In genomic region chr13:31803327-31803726, GRCh38 we compare ENCODE assay signal across 25 cellular contexts.
DNase-seq lines count a peak whose midpoint lies in the region; ATAC-seq and TF ChIP-seq lines count a peak whose summit lies in the region.
"Had no signal": no experiment of that assay in that cellular context is flagged by ENCODE, and none has a peak within 500 bp of the region (broad histone marks: within the 10 kb centered on the region; RNA-seq: fewer than 3 reads in every experiment).

No MANE protein-coding gene starts in this region.

- H3K4me3 ChIP-seq in ACC112 (ENCODE audit: low read depth, low read length) (no peak overlapping the region), Loucy (ENCODE audit: low read length, poor library complexity, severe bottlenecking) (no peak overlapping the region), endodermal cell (ENCODE audit: low read length) (no peak overlapping the region), right lobe of liver (no peak overlapping the region)
- H3K4me3 ChIP-seq: MG63, SJSA1 had no signal

- intact Hi-C loops in right lobe of liver (cut with DNase I) = no loop called here

- WGBS in endodermal cell (ENCODE audit: insufficient coverage in 1 of 2, insufficient read length in 1 of 2), 2 experiments = no CpG with 5 or more reads among the region's 1 CpG
- WGBS in right lobe of liver (ENCODE audit: insufficient coverage, low coverage, low lambda C conversion rate, missing lambda C conversion rate) = 41% methylated on average over 1 of the region's 1 CpG

- H2AFZ ChIP-seq in ACC112 (ENCODE audit: low read length, unreplicated experiment) = peak overlapping the region; percentile 80
- peak overlapping the region; percentile 57; the same call in 1 of the 2 replicates for H2AFZ ChIP-seq in Loucy (ENCODE audit: low read length)

- H3K36me3 ChIP-seq in ACC112 (ENCODE audit: insufficient read depth, low read length) (no peaks in the 10 kb centered on the region), Loucy (ENCODE audit: insufficient read depth, low read length) (no peaks in the 10 kb centered on the region), endodermal cell (ENCODE audit: control insufficient read depth, insufficient read depth, low read length) (no peaks in the 10 kb centered on the region), right lobe of liver (no peaks in the 10 kb centered on the region)
- H3K36me3 ChIP-seq: MG63, SJSA1 had no signal

- no peaks in the 10 kb centered on the region for H4K20me1 ChIP-seq in Loucy (ENCODE audit: insufficient read depth, low read length, poor library complexity, severe bottlenecking)

- H3K27me3 ChIP-seq in ACC112 (ENCODE audit: insufficient read depth, low read length) = no peaks in the 10 kb centered on the region
- H3K27me3 ChIP-seq in Loucy (ENCODE audit: insufficient read depth, low read length, poor library complexity, severe bottlenecking) = no peaks in the 10 kb centered on the region
- no peaks in the 10 kb centered on the region for H3K27me3 ChIP-seq in endodermal cell (ENCODE audit: control insufficient read depth, insufficient read depth, low read length, poor library complexity, severe bottlenecking)
- no peaks in the 10 kb centered on the region for H3K27me3 ChIP-seq in right lobe of liver
- H3K27me3 ChIP-seq: MG63, SJSA1 had no signal

- H3K4me3 Mint-ChIP-seq in activated T-helper 17 cell treated with anti-CD3 and anti-CD28 coated beads, Interleukin-2, amount 50 U/mL, for 72 hours = peak overlapping the region; percentile 53
- H3K4me3 Mint-ChIP-seq in endodermal cell = no peak overlapping the region
- H3K4me3 Mint-ChIP-seq: activated CD4-positive, alpha-beta T cell treated with anti-CD3 and anti-CD28 coated beads, Interleukin-2, amount 10 ng/mL, durations not matched to agents 24 days and 14 days; central memory CD8-positive, alpha-beta T cell; stimulated activated naive B cell treated with anti-CD40 and anti-IgM and Interleukin-4, amounts not matched to agents 10 μg/mL and 1 μg/mL and 100 μg/mL, for 72 hours; T-helper 1 cell treated with Interleukin-12 subunit alpha and Interleukin-12 subunit beta and Interleukin-4 antibody, amounts not matched to agents 30 μg/mL and 1 μg/mL, for 36 hours had no signal

- peaks cover 31% of the 10 kb centered on the region for H3K4me1 Mint-ChIP-seq in activated T-helper 17 cell treated with anti-CD3 and anti-CD28 coated beads, Interleukin-2, amount 50 U/mL, for 72 hours
- H3K4me1 Mint-ChIP-seq in endodermal cell = no peaks in the 10 kb centered on the region
- H3K4me1 Mint-ChIP-seq: stimulated activated naive B cell treated with anti-CD40 and anti-IgM and Interleukin-4, amounts not matched to agents 10 μg/mL and 1 μg/mL and 100 μg/mL, for 72 hours had no signal

- H3K79me2 ChIP-seq in ACC112 (ENCODE audit: control insufficient read depth, insufficient read depth, low read length, unreplicated experiment) (no peaks in the 10 kb centered on the region), Loucy (ENCODE audit: insufficient read depth, low read length) (no peaks in the 10 kb centered on the region)

- no peaks in the 10 kb centered on the region for H3K4me1 ChIP-seq in ACC112 (ENCODE audit: control insufficient read depth, insufficient read depth, low read length, unreplicated experiment)
- H3K4me1 ChIP-seq in Loucy (ENCODE audit: insufficient read depth, low read length, poor library complexity, severe bottlenecking) = peaks cover 58% of the 10 kb centered on the region
- H3K4me1 ChIP-seq in endodermal cell (ENCODE audit: control insufficient read depth, insufficient read depth, low read length) = no peaks in the 10 kb centered on the region
- no peaks in the 10 kb centered on the region for H3K4me1 ChIP-seq in right lobe of liver
- H3K4me1 ChIP-seq: SJSA1 had no signal

- no peaks in the 10 kb centered on the region for H3K36me3 Mint-ChIP-seq in activated T-helper 17 cell treated with anti-CD3 and anti-CD28 coated beads, Interleukin-2, amount 50 U/mL, for 72 hours (ENCODE audit: low read depth)
- no peaks in the 10 kb centered on the region for H3K36me3 Mint-ChIP-seq in endodermal cell (ENCODE audit: low read depth)
- H3K36me3 Mint-ChIP-seq: stimulated activated naive B cell treated with anti-CD40 and anti-IgM and Interleukin-4, amounts not matched to agents 10 μg/mL and 1 μg/mL and 100 μg/mL, for 72 hours had no signal

- no peak for TF ChIP-seq POLR2A in right lobe of liver (IDR thresholded peaks at IDR 0.05)

- H3K9me2 ChIP-seq in Loucy (replicated peaks; ENCODE audit: low read depth, low read length) = no peaks in the 10 kb centered on the region

- peak overlapping the region; percentile 49 for H3K4me2 ChIP-seq in Loucy (ENCODE audit: low read depth, low read length, poor library complexity, severe bottlenecking)

- DNase-seq in OCI-M1 (lab: John Stamatoyannopoulos, UW) (peak; percentile 31), endodermal cell (no peak), right lobe of liver (no peak)
- DNase-seq: activated CD4-positive, alpha-beta T cell treated with anti-CD3 and anti-CD28 coated beads, Interleukin-2, amount 10 ng/mL, durations not matched to agents 24 days and 14 days; activated naive CD4-positive, alpha-beta T cell; activated T-cell treated with anti-CD3 and anti-CD28 coated beads, Interleukin-2, amount 50 U/mL, for 48 hours; H7; hypothalamus; mesendoderm; MG63; NCI-H1694; NCI-H510A; stimulated activated CD4-positive, alpha-beta T cell treated with anti-CD3 and anti-CD28 coated beads, Interleukin-4, amount 100 ng/mL, for 4 hours; stimulated activated naive B cell treated with anti-CD40 and anti-IgM and Interleukin-4, amounts not matched to agents 10 μg/mL and 1 μg/mL and 100 μg/mL, for 72 hours had no signal

- peak overlapping the region; percentile 82 for H3K27ac Mint-ChIP-seq in activated T-helper 17 cell treated with anti-CD3 and anti-CD28 coated beads, Interleukin-2, amount 50 U/mL, for 72 hours
- no peak overlapping the region for H3K27ac Mint-ChIP-seq in endodermal cell
- H3K27ac Mint-ChIP-seq: activated CD4-positive, alpha-beta T cell treated with anti-CD3 and anti-CD28 coated beads, Interleukin-2, amount 10 ng/mL, durations not matched to agents 24 days and 14 days; stimulated activated naive B cell treated with anti-CD40 and anti-IgM and Interleukin-4, amounts not matched to agents 10 μg/mL and 1 μg/mL and 100 μg/mL, for 72 hours; T-helper 1 cell treated with Interleukin-12 subunit alpha and Interleukin-12 subunit beta and Interleukin-4 antibody, amounts not matched to agents 30 μg/mL and 1 μg/mL, for 36 hours had no signal

- H3K9ac ChIP-seq in Loucy (ENCODE audit: low read depth, low read length, poor library complexity, severe bottlenecking) = peak overlapping the region; percentile 5
- no peak overlapping the region for H3K9ac ChIP-seq in endodermal cell (ENCODE audit: extremely low read depth, low read length, poor library complexity, severe bottlenecking)

- H3F3A ChIP-seq in Loucy (ENCODE audit: low read depth) = peaks cover 10% of the 10 kb centered on the region; the same call in 1 of the 2 replicates

- TF ChIP-seq CTCF in Loucy (conservative IDR thresholded peaks at IDR 0.05; ENCODE audit: low read length) (no peak), endodermal cell (conservative IDR thresholded peaks at IDR 0.05) (no peak), right lobe of liver (IDR thresholded peaks at IDR 0.05) (no peak)

- no peaks in the 10 kb centered on the region for H3K27me3 Mint-ChIP-seq in activated T-helper 17 cell treated with anti-CD3 and anti-CD28 coated beads, Interleukin-2, amount 50 U/mL, for 72 hours
- H3K27me3 Mint-ChIP-seq in endodermal cell (ENCODE audit: insufficient read depth) = no peaks in the 10 kb centered on the region
- H3K27me3 Mint-ChIP-seq: central memory CD8-positive, alpha-beta T cell had no signal

- ATAC-seq in activated T-helper 17 cell treated with anti-CD3 and anti-CD28 coated beads, Interleukin-2, amount 50 U/mL, for 72 hours (replicated peaks) = no peak
- ATAC-seq in GM19463 (IDR thresholded peaks at IDR 0.05; ENCODE audit: unreplicated experiment) = no peak
- no peak for ATAC-seq in right lobe of liver
- no peak for ATAC-seq in GM18909 (IDR thresholded peaks at IDR 0.05; ENCODE audit: poor library complexity, unreplicated experiment)
- ATAC-seq: left lobe of liver; stimulated activated naive B cell treated with anti-CD40 and anti-IgM and Interleukin-4, amounts not matched to agents 10 μg/mL and 1 μg/mL and 100 μg/mL, for 72 hours had no signal

- no peaks in the 10 kb centered on the region for H3K9me3 ChIP-seq in Loucy (ENCODE audit: insufficient read depth, low read depth, low read length)
- no peaks in the 10 kb centered on the region for H3K9me3 ChIP-seq in endodermal cell (ENCODE audit: control insufficient read depth, low read length)
- H3K9me3 ChIP-seq in right lobe of liver = no peaks in the 10 kb centered on the region
- H3K9me3 ChIP-seq: MG63, SJSA1 had no signal

- H3K9me3 Mint-ChIP-seq in activated T-helper 17 cell treated with anti-CD3 and anti-CD28 coated beads, Interleukin-2, amount 50 U/mL, for 72 hours = no peaks in the 10 kb centered on the region
- H3K9me3 Mint-ChIP-seq in endodermal cell = peaks cover 3% of the 10 kb centered on the region
- H3K9me3 Mint-ChIP-seq: central memory CD8-positive, alpha-beta T cell had no signal

- H3K27ac ChIP-seq in ACC112 (ENCODE audit: low read depth, low read length) (no peak overlapping the region), endodermal cell (ENCODE audit: low read depth, low read length) (no peak overlapping the region), right lobe of liver (no peak overlapping the region)
- H3K27ac ChIP-seq: 22Rv1, SJSA1, VCaP had no signal
